ENCODE assay signal across 8 cellular contexts in the genomic region with DNA sequence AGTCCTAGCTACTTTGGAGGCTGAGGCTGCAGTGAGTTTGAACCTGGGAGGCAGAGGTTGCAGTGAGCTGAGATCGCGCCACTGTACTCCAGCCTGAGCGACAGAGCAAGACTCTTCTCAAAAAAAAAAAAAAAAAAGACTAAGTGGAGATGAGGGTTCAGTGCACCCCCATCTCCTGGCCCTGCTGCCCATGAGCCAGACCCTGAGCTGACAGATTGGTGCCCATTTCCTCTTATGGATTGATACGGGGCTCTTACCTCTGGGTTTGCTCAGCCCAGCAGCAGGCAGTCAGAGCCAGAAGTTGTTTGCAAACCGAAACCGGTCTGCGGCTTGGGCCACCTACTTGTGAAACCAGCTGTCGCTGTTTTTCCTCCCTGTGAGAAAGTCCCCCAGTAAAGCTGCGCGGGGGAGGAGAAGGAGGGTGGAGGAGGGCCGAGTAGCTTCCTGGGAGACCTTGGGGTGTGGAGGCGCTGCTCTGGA. TPM values are rescaled to one million over a fixed set of nuclear protein-coding genes. Genes with fewer than 3 reads are reported as not detected.
DNase-seq lines count a peak whose midpoint lies in the region; ATAC-seq, FAIRE-seq and TF ChIP-seq lines count a peak whose summit lies in the region.

No MANE protein-coding gene starts in this region.

- no peaks in the 10 kb centered on the region for H3K9me3 ChIP-seq in lower lobe of right lung

- FAIRE-seq in GM12892 (lab: Jason Lieb, UNC) = peak; percentile 98

- TF ChIP-seq POLR2A in GM12892 (IDR thresholded peaks at IDR 0.05; ENCODE audit: low read depth, low read length) = no peak

- peaks cover 35% of the 10 kb centered on the region for H3K4me1 ChIP-seq in lower lobe of right lung

- H3K4me3 ChIP-seq in lower lobe of right lung = peak overlapping the region; percentile 51

- H3K36me3 ChIP-seq in lower lobe of right lung = no peaks in the 10 kb centered on the region

- TF ChIP-seq CTCF in lower lobe of right lung (IDR thresholded peaks at IDR 0.05) = no peak

- intact Hi-C loops in lower lobe of right lung (cut with DNase I) = no loop called here

- DNase-seq in GM12892 (ENCODE audit: insufficient read length) (peak; percentile 82), NCI-H128 (lab: John Stamatoyannopoulos, UW; ENCODE audit: unreplicated experiment) (peak; percentile 20), caudate nucleus (lab: John Stamatoyannopoulos, UW) (peak in 28 of 61 donors; percentile 5 to 56 (median 20)), lower lobe of right lung (peak; percentile 86), dedifferentiated amniotic fluid mesenchymal stem cell (ENCODE audit: extremely low spot score) (no peak)
- peak; percentile 55 to 72 (median 62) for DNase-seq in activated CD4-positive, CD25-positive, alpha-beta regulatory T cell (lab: John Stamatoyannopoulos, UW)
- peak; percentile 80 to 88 (median 85) for DNase-seq in stimulated activated CD4-positive, alpha-beta T cell treated with anti-CD3 and anti-CD28 coated beads, TNF-alpha, amount 100 ng/mL, for 48 hours (ENCODE audit: low read depth in 3 of 3)

- no peaks in the 10 kb centered on the region for H3K27me3 ChIP-seq in lower lobe of right lung (ENCODE audit: low read depth)

- ATAC-seq in HG02588 (IDR thresholded peaks at IDR 0.05; ENCODE audit: unreplicated experiment) = peak; percentile 80
- peak; percentile 86 to 87 for ATAC-seq in lower lobe of right lung

- H3K27ac ChIP-seq in caudate nucleus (ENCODE audit: low read depth, low read length) (peak overlapping the region; percentile 52), lower lobe of right lung (peak overlapping the region; percentile 79)

RNA-seq across cellular contexts. Expression of a gene that starts 36.9 kb away (rescaled TPM):
- polyA plus RNA-seq in GM12892 (2012; ENCODE audit: missing spikeins) = 7.5 TPM
- total RNA-seq in lower lobe of right lung = 89.4 TPM

RNA-seq across cellular contexts. Expression of a gene that starts 41.9 kb away (rescaled TPM):
- 8.3 TPM for polyA plus RNA-seq in GM12892 (2012; ENCODE audit: missing spikeins)
- 14.6 TPM for total RNA-seq in lower lobe of right lung

RNA-seq across cellular contexts. Expression of a gene that starts 52.7 kb away (rescaled TPM):
- polyA plus RNA-seq in GM12892 (2012; ENCODE audit: missing spikeins) = 7.8 TPM
- 29.2 TPM for total RNA-seq in lower lobe of right lung
